9 cellular contexts compared by ENCODE assay signal in genomic region chr1:23166854-23167253, GRCh38. TPM values are rescaled to one million over a fixed set of nuclear protein-coding genes. Genes with fewer than 3 reads are reported as not detected.
DNase-seq lines count a peak whose midpoint lies in the region; ATAC-seq and TF ChIP-seq lines count a peak whose summit lies in the region.
"Had no signal": no experiment of that assay in that cellular context is flagged by ENCODE, and none has a peak within 500 bp of the region (broad histone marks: within the 10 kb centered on the region; RNA-seq: fewer than 3 reads in every experiment).

No MANE protein-coding gene starts in this region.

- no peaks in the 10 kb centered on the region for H3K27me3 Mint-ChIP-seq in CD8-positive, alpha-beta T cell (ENCODE audit: low read depth)

- no peaks in the 10 kb centered on the region for H3K36me3 ChIP-seq in CD8-positive, alpha-beta T cell (ENCODE audit: insufficient read depth, low read length)
- H3K36me3 ChIP-seq in Peyer's patch (no peaks in the 10 kb centered on the region), ovary (no peaks in the 10 kb centered on the region)

- H3K27ac Mint-ChIP-seq in CD8-positive, alpha-beta T cell = no peak overlapping the region

- TF ChIP-seq POLR2A in Peyer's patch (IDR thresholded peaks at IDR 0.05) = no peak
- TF ChIP-seq POLR2A in ovary (IDR thresholded peaks at IDR 0.05) = no peak

- intact Hi-C loops in CD8-positive, alpha-beta T cell (cut with DNase I, micrococcal nuclease) = loop anchor here in 1 of 2 experiments (5.0 kb wide), 1 partner anchor 150 kb away; the partner anchor contains the start of genes KDM1A and TEX46
- intact Hi-C loops in ovary (cut with DNase I) = loop anchor here in 1 of 4 donors (5.0 kb wide), 1 partner anchor 45 kb away; no protein-coding TSS in a partner anchor

- peak overlapping the region; percentile 87 for H3K4me3 Mint-ChIP-seq in CD8-positive, alpha-beta T cell

- CTCF ChIA-PET in CD8-positive, alpha-beta T cell (lab: Charles Lee) = interaction anchor here (1.0 to 4.7 kb wide), 3 partner anchors 17 to 68 kb away, joined by 5 to 39 read pairs (median 17); no protein-coding TSS in a partner anchor

- DNase-seq in CD8-positive, alpha-beta T cell = no peak
- no peak for DNase-seq in Peyer's patch
- DNase-seq in epithelial cell of prostate (ENCODE audit: low read depth, low spot score) = no peak
- DNase-seq in ovary = no peak
- no peak for DNase-seq in NCI-H1092 treated with DMSO at 0.1 percent for 48 hours (lab: John Stamatoyannopoulos, UW)
- DNase-seq in NCI-H2029 (lab: John Stamatoyannopoulos, UW) = no peak
- no peak for DNase-seq in NOMO-1 treated with DMSO at 0.1 percent for 48 hours (lab: John Stamatoyannopoulos, UW; ENCODE audit: unreplicated experiment)
- DNase-seq: stimulated activated CD4-positive, alpha-beta T cell treated with anti-CD3 and anti-CD28 coated beads, Interleukin-4, amount 100 ng/mL, for 1 hour had no signal

- TF ChIP-seq EP300 in ovary (IDR thresholded peaks at IDR 0.05) = no peak

- peak overlapping the region; percentile 59 for H3K4me3 ChIP-seq in CD8-positive, alpha-beta T cell (ENCODE audit: low read depth, low read length)
- H3K4me3 ChIP-seq in Peyer's patch = peak overlapping the region in 3 of 4 donors; percentile 72 to 96 (median 94)
- peak overlapping the region; percentile 78 for H3K4me3 ChIP-seq in ovary

- H3K27ac ChIP-seq in CD8-positive, alpha-beta T cell (ENCODE audit: low read depth, low read length) = no peak overlapping the region
- H3K27ac ChIP-seq in Peyer's patch = peak overlapping the region in 3 of 4 donors; percentile 93 to 97 (median 94)
- peak overlapping the region; percentile 80 for H3K27ac ChIP-seq in epithelial cell of prostate
- peak overlapping the region in 1 of 2 donors; percentile 85 for H3K27ac ChIP-seq in ovary

- POLR2A ChIA-PET in CD8-positive, alpha-beta T cell (lab: Charles Lee) = interaction anchor here (0.6 to 3.6 kb wide), 6 partner anchors 18 to 362 kb away, joined by 3 to 15 read pairs (median 4); no protein-coding TSS in a partner anchor

- peaks cover 48% of the 10 kb centered on the region for H3K4me1 Mint-ChIP-seq in CD8-positive, alpha-beta T cell (ENCODE audit: low read depth)

- peaks cover 2% of the 10 kb centered on the region for H3K36me3 Mint-ChIP-seq in CD8-positive, alpha-beta T cell

- no peak for ATAC-seq in CD8-positive, alpha-beta T cell
- ATAC-seq in HG03039 (IDR thresholded peaks at IDR 0.05; ENCODE audit: unreplicated experiment) = no peak

- H3K27me3 ChIP-seq in CD8-positive, alpha-beta T cell (ENCODE audit: insufficient read depth, low read length) = no peaks in the 10 kb centered on the region
- H3K27me3 ChIP-seq in Peyer's patch (no peaks in the 10 kb centered on the region), ovary (no peaks in the 10 kb centered on the region)

- peaks cover 20% of the 10 kb centered on the region for H3K4me1 ChIP-seq in CD8-positive, alpha-beta T cell (ENCODE audit: insufficient read depth, low read length)
- peaks cover 0 to 41% (median 0%) of the 10 kb centered on the region in 4 donors for H3K4me1 ChIP-seq in Peyer's patch
- H3K4me1 ChIP-seq in ovary (ENCODE audit: insufficient read depth) = peaks cover 8% of the 10 kb centered on the region

- TF ChIP-seq CTCF in CD8-positive, alpha-beta T cell (IDR thresholded peaks at IDR 0.05) = no peak
- TF ChIP-seq CTCF in Peyer's patch (IDR thresholded peaks at IDR 0.05) (peak in 2 of 6 experiments; percentile 16 to 31), ovary (IDR thresholded peaks at IDR 0.05) (no peak)

- no peaks in the 10 kb centered on the region for H3K9me3 Mint-ChIP-seq in CD8-positive, alpha-beta T cell

- H3K9me3 ChIP-seq in CD8-positive, alpha-beta T cell (ENCODE audit: low read length) = no peaks in the 10 kb centered on the region
- H3K9me3 ChIP-seq in Peyer's patch (no peaks in the 10 kb centered on the region), ovary (no peaks in the 10 kb centered on the region)

RNA-seq across cellular contexts. Expression of gene LUZP1, which starts 1.8 kb away (rescaled TPM):
- 10 to 100 TPM; 51.0 to 52.5 TPM for total RNA-seq in CD8-positive, alpha-beta T cell
- 10 to 100 TPM; 38.8 to 92.8 (median 70.4) TPM for total RNA-seq in Peyer's patch
- 10 to 100 TPM in 6 of 7 donors, 1 to 10 TPM in 1; 9.4 to 30.7 (median 23.2) TPM for total RNA-seq in ovary
- polyA plus RNA-seq in ovary = 10 to 100 TPM in 1 of 2 donors, 1 to 10 TPM in 1; 6.8 to 28.5 TPM

RNA-seq across cellular contexts. Expression of gene HTR1D, which starts 50.4 kb away (rescaled TPM):
- total RNA-seq in CD8-positive, alpha-beta T cell = not detected
- total RNA-seq in Peyer's patch (10 to 100 TPM in 2 of 4 donors, 1 to 10 TPM in 2; 2.5 to 23.1 (median 11.1) TPM), ovary (under 1 TPM in 3 of 7 donors, not detected in 4; 0.08 to 0.80 (median 0.12) TPM)
- under 1 TPM in 1 of 2 donors, not detected in 1; 0.05 TPM for polyA plus RNA-seq in ovary
